2 cellular contexts compared by ENCODE assay signal in genomic region chr11:64784813-64785581, GRCh38.
A peak's percentile ranks its signal among the peaks of the same experiment; 100 is the strongest.
TF ChIP-seq lines count a peak whose summit lies in the region.

No MANE protein-coding gene starts in this region.

TF ChIP-seq in HEK293, 187 proteins besides CTCF, POLR2A, EP300 and RAD21 (continued from another document):
- TF ChIP-seq KLF17 (tag by site-specific recombination; IDR thresholded peaks at IDR 0.05) (no peak), SCRT2 (tag by site-specific recombination; IDR thresholded peaks at IDR 0.05) (peak; percentile 73)

TF ChIP-seq in endothelial cell of umbilical vein, 7 proteins besides CTCF, POLR2A, EP300 and RAD21 (continued from another document):
- no peak for TF ChIP-seq POLR2AphosphoS5 (IDR thresholded peaks at IDR 0.05; ENCODE audit: insufficient read depth, low read depth, low read length)
- TF ChIP-seq EZH2 (IDR thresholded peaks at IDR 0.05; ENCODE audit: borderline replicate concordance, low read depth, low read length, severe bottlenecking) = no peak
- no peak for TF ChIP-seq JUN (IDR thresholded peaks at IDR 0.05; ENCODE audit: borderline replicate concordance, insufficient read depth, insufficient read length, low read depth)
- no peak for TF ChIP-seq GATA2 (IDR thresholded peaks at IDR 0.05; ENCODE audit: insufficient read depth, insufficient read length, low read depth, low read length)
